1 cellular context compared by ENCODE assay signal in genomic region chr22:18055619-18056160, GRCh38.
TF ChIP-seq lines count a peak whose summit lies in the region.

No MANE protein-coding gene starts in this region.

TF ChIP-seq in GM12878, 131 proteins besides CTCF, POLR2A, EP300 and RAD21:
- TF ChIP-seq TCF7 (IDR thresholded peaks at IDR 0.05; ENCODE audit: borderline replicate concordance) (no peak), STAT1 (conservative IDR thresholded peaks at IDR 0.05) (no peak), BHLHE40 (IDR thresholded peaks at IDR 0.05; ENCODE audit: borderline replicate concordance in 1 of 2, low read depth in 2 of 2, low read length in 1 of 2) (no peak), CEBPB (IDR thresholded peaks at IDR 0.05; ENCODE audit: borderline replicate concordance in 1 of 2, low read depth in 2 of 2, low read length in 2 of 2) (no peak), SRF (IDR thresholded peaks at IDR 0.05; ENCODE audit: low read depth in 2 of 2, low read length in 2 of 2) (no peak), SREBF1 (IDR thresholded peaks at IDR 0.05; ENCODE audit: low read length) (no peak), IRF4 (IDR thresholded peaks at IDR 0.05; ENCODE audit: low read depth, low read length) (no peak), NFXL1 (IDR thresholded peaks at IDR 0.05; ENCODE audit: borderline replicate concordance) (no peak), SIN3A (IDR thresholded peaks at IDR 0.05; ENCODE audit: low read depth, low read length) (no peak)
- TF ChIP-seq, protein P1, sequence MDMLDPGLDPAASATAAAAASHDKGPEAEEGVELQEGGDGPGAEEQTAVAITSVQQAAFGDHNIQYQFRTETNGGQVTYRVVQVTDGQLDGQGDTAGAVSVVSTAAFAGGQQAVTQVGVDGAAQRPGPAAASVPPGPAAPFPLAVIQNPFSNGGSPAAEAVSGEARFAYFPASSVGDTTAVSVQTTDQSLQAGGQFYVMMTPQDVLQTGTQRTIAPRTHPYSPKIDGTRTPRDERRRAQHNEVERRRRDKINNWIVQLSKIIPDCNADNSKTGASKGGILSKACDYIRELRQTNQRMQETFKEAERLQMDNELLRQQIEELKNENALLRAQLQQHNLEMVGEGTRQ (IDR thresholded peaks at IDR 0.05; ENCODE audit: borderline replicate concordance, low read depth, low read length): no peak
- TF ChIP-seq, protein P2, sequence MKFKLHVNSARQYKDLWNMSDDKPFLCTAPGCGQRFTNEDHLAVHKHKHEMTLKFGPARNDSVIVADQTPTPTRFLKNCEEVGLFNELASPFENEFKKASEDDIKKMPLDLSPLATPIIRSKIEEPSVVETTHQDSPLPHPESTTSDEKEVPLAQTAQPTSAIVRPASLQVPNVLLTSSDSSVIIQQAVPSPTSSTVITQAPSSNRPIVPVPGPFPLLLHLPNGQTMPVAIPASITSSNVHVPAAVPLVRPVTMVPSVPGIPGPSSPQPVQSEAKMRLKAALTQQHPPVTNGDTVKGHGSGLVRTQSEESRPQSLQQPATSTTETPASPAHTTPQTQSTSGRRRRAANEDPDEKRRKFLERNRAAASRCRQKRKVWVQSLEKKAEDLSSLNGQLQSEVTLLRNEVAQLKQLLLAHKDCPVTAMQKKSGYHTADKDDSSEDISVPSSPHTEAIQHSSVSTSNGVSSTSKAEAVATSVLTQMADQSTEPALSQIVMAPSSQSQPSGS (IDR thresholded peaks at IDR 0.05; ENCODE audit: low read length): no peak
